ENCODE assay signal across 1 cellular context in genomic region chr18:59200787-59201186, GRCh38.
TF ChIP-seq lines count a peak whose summit lies in the region.

No MANE protein-coding gene starts in this region.

TF ChIP-seq in HEK293, 187 proteins besides CTCF, POLR2A, EP300 and RAD21 (continued from another document):
- no peak for TF ChIP-seq ZNF302 (tag by site-specific recombination; IDR thresholded peaks at IDR 0.05; ENCODE audit: low read depth)
- TF ChIP-seq ZNF26 (tag by site-specific recombination; IDR thresholded peaks at IDR 0.05) = no peak
